ENCODE assay signal across 30 cellular contexts in the genomic region with DNA sequence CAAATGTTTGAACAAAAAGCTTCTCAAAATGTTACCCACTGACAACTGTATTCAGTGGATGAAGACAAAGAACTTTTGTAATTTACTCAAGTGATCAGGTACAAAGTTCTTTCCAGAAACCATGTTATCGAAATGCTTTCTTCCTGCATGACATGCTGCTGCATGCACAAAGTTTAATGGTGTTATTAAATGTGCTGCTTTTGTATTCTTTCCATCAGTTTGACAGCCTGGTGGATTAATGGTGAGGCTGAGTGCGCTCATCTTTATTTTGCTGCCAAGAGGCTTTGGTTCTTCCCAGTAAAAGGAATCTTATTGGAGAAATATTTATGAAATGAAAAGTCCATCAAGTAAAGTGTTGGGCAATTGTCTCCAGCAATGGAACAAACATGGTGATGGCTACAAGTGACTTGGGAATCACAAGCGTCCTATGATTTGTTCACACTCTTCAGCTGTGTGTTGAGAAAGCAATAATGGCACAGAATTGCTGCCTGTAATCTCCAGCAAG.
A peak's percentile ranks its signal among the peaks of the same experiment; 100 is the strongest.
DNase-seq lines count a peak whose midpoint lies in the region; ATAC-seq and TF ChIP-seq lines count a peak whose summit lies in the region.
"Had no signal": no experiment of that assay in that cellular context is flagged by ENCODE, and none has a peak within 500 bp of the region (broad histone marks: within the 10 kb centered on the region; RNA-seq: fewer than 3 reads in every experiment).

No MANE protein-coding gene starts in this region.

- intact Hi-C loops in Right ventricle myocardium inferior (cut with DNase I) (no loop called here), body of pancreas (cut with DNase I) (no loop called here), mucosa of descending colon (cut with DNase I, micrococcal nuclease) (no loop called here), transverse colon (cut with DNase I; ENCODE audit: low total_unique reads) (no loop called here)

- TF ChIP-seq POLR2A in body of pancreas (IDR thresholded peaks at IDR 0.05) (no peak), transverse colon (IDR thresholded peaks at IDR 0.05) (no peak)

- in situ Hi-C loops in transverse colon (cut with MboI; ENCODE audit: low pct_ligation_motif_present in 1 of 4, low pct_unique_long_range_greater_than_20kb in 1 of 4, low sequenced_read_pairs in 3 of 4), result no loop called here

- H3K4me3 ChIP-seq in right atrium auricular region, result no peak overlapping the region
- H3K4me3 ChIP-seq in body of pancreas, result no peak overlapping the region
- no peak overlapping the region for H3K4me3 ChIP-seq in mucosa of descending colon
- H3K4me3 ChIP-seq in transverse colon, result no peak overlapping the region
- no peak overlapping the region for H3K4me3 ChIP-seq in smooth muscle cell
- H3K4me3 ChIP-seq: adrenal gland, GM23338, upper lobe of left lung had no signal

- H3K4me1 ChIP-seq in right atrium auricular region, result no peaks in the 10 kb centered on the region
- H3K4me1 ChIP-seq in body of pancreas, result peaks cover 7% of the 10 kb centered on the region
- H3K4me1 ChIP-seq in mucosa of descending colon (ENCODE audit: low read depth), result no peaks in the 10 kb centered on the region
- peaks cover 0 to 22% (median 3%) of the 10 kb centered on the region in 4 donors for H3K4me1 ChIP-seq in transverse colon
- no peaks in the 10 kb centered on the region for H3K4me1 ChIP-seq in smooth muscle cell (ENCODE audit: low read depth)
- H3K4me1 ChIP-seq: adrenal gland had no signal

- H3K27me3 ChIP-seq in right atrium auricular region (no peaks in the 10 kb centered on the region), body of pancreas (no peaks in the 10 kb centered on the region), transverse colon (no peaks in the 10 kb centered on the region), smooth muscle cell (ENCODE audit: low read depth) (peaks cover 3% of the 10 kb centered on the region)
- H3K27me3 ChIP-seq: adrenal gland, upper lobe of left lung had no signal

- WGBS in body of pancreas, 2 donors, result 43 to 48% methylated on average over 3 of the region's 3 CpGs
- WGBS in transverse colon (ENCODE audit: low coverage in 1 of 2), 2 donors, result 50 to 53% methylated on average over 2 to 3 of the region's 3 CpGs
- WGBS in smooth muscle cell (ENCODE audit: low lambda C conversion rate), result 84% methylated on average over 3 of the region's 3 CpGs

- no peaks in the 10 kb centered on the region for H3K36me3 ChIP-seq in right atrium auricular region
- H3K36me3 ChIP-seq in body of pancreas (replicated peaks in 1 of 2; ENCODE audit: insufficient read depth in 1 of 2, low read depth in 2 of 2), result no peaks in the 10 kb centered on the region
- H3K36me3 ChIP-seq in mucosa of descending colon (ENCODE audit: low read depth), result no peaks in the 10 kb centered on the region
- H3K36me3 ChIP-seq in transverse colon, result no peaks in the 10 kb centered on the region
- no peaks in the 10 kb centered on the region for H3K36me3 ChIP-seq in smooth muscle cell (ENCODE audit: low read depth)
- H3K36me3 ChIP-seq: adrenal gland, upper lobe of left lung had no signal

- no peaks in the 10 kb centered on the region for H3F3A ChIP-seq in smooth muscle cell (ENCODE audit: low read depth)

- H3K27ac ChIP-seq in right atrium auricular region (no peak overlapping the region), body of pancreas (no peak overlapping the region), transverse colon (peak overlapping the region in 3 of 4 donors; percentile 39 to 45 (median 45)), smooth muscle cell (ENCODE audit: low read depth) (no peak overlapping the region)
- H3K27ac ChIP-seq: 22Rv1, upper lobe of left lung had no signal

- TF ChIP-seq CTCF in right atrium auricular region (IDR thresholded peaks at IDR 0.05), result no peak
- TF ChIP-seq CTCF in body of pancreas (IDR thresholded peaks at IDR 0.05), result no peak
- no peak for TF ChIP-seq CTCF in mucosa of descending colon (IDR thresholded peaks at IDR 0.05)
- no peak for TF ChIP-seq CTCF in transverse colon (IDR thresholded peaks at IDR 0.05)
- TF ChIP-seq CTCF in smooth muscle cell (IDR thresholded peaks at IDR 0.05; ENCODE audit: borderline replicate concordance, insufficient read depth, poor library complexity, severe bottlenecking), result no peak

- no peaks in the 10 kb centered on the region for H3K9me3 ChIP-seq in right atrium auricular region
- H3K9me3 ChIP-seq in body of pancreas, result no peaks in the 10 kb centered on the region
- no peaks in the 10 kb centered on the region for H3K9me3 ChIP-seq in mucosa of descending colon
- H3K9me3 ChIP-seq in transverse colon, result no peaks in the 10 kb centered on the region
- no peaks in the 10 kb centered on the region for H3K9me3 ChIP-seq in smooth muscle cell (replicated peaks; ENCODE audit: low read depth)
- H3K9me3 ChIP-seq: adrenal gland, upper lobe of left lung had no signal

- ATAC-seq in Right ventricle myocardium inferior (peak; percentile 80), body of pancreas (peak; percentile 62), mucosa of descending colon (peak; percentile 23), GM21737 (IDR thresholded peaks at IDR 0.05; ENCODE audit: unreplicated experiment) (no peak)
- ATAC-seq: activated CD4-positive, CD25-positive, alpha-beta regulatory T cell treated with anti-CD3 and anti-CD28 coated beads, Interleukin-2, amount 50 U/mL, for 24 hours; activated CD8-positive, alpha-beta memory T cell treated with anti-CD3 and anti-CD28 coated beads, Interleukin-2, amount 10 ng/mL, durations not matched to agents 7 days and 5 days; GM23338; PC-3; stimulated activated memory B cell treated with anti-CD40 and anti-IgM and Interleukin-4, amounts not matched to agents 10 μg/mL and 1 μg/mL and 100 μg/mL, for 72 hours; T-helper 17 cell had no signal

- no peak for TF ChIP-seq EP300 in transverse colon (IDR thresholded peaks at IDR 0.05; ENCODE audit: low read depth)

- H3K4me2 ChIP-seq in smooth muscle cell, result no peak overlapping the region
- H3K4me2 ChIP-seq: GM23338 had no signal

- H3K79me2 ChIP-seq in smooth muscle cell (ENCODE audit: low read depth), result no peaks in the 10 kb centered on the region

- DNase-seq in Right ventricle myocardium inferior (ENCODE audit: missing footprints) (no peak), right atrium auricular region (ENCODE audit: low spot score) (no peak), body of pancreas (no peak), mucosa of descending colon (no peak), transverse colon (no peak), smooth muscle cell (lab: John Stamatoyannopoulos, UW; ENCODE audit: unreplicated experiment) (no peak), COLO829 (ENCODE audit: low spot score) (no peak)
- DNase-seq: activated CD4-positive, alpha-beta T cell treated with anti-CD3 and anti-CD28 coated beads, Interleukin-2, amount 50 U/mL, for 4 hours; activated CD8-positive, alpha-beta memory T cell treated with anti-CD3 and anti-CD28 coated beads, Interleukin-2, amount 10 ng/mL, durations not matched to agents 7 days and 5 days; activated naive CD4-positive, alpha-beta T cell treated with anti-CD3 and anti-CD28 coated beads, Interleukin-2, amount 10 ng/mL, durations not matched to agents 7 days and 5 days; adrenal gland; DMS79 treated with DMSO at 0.1 percent for 48 hours; GF-D8; immature natural killer cell; mesendoderm; NCI-H1092 treated with DMSO at 0.1 percent for 48 hours; NCI-H187 treated with DMSO at 0.1 percent for 48 hours; NCI-H526; NK-92 treated with Interleukin-12 subunit alpha and Interleukin-12 subunit beta, amount 100 ng/mL, for 24 hours; PC-3; SHP77; stimulated activated CD4-positive, alpha-beta T cell treated with anti-CD3 and anti-CD28 coated beads, Interleukin-15, amount 100 ng/mL, for 24 hours; substantia nigra; T-helper 17 cell; upper lobe of left lung had no signal

- H3K9ac ChIP-seq in smooth muscle cell (ENCODE audit: low read depth), result no peak overlapping the region

- H2AFZ ChIP-seq in smooth muscle cell (ENCODE audit: low read depth), result no peak overlapping the region
- H2AFZ ChIP-seq: GM23338 had no signal

- H4K20me1 ChIP-seq in smooth muscle cell (ENCODE audit: low read depth), result no peaks in the 10 kb centered on the region

Comparison
In these comparisons a context has a peak if more than half of its experiments do, and no peak if none do; other contexts are left out.
1. H3K27ac ChIP-seq: peak in transverse colon (3 of 4); none in right atrium auricular region (0 of 2), body of pancreas (0 of 4) and smooth muscle cell (single experiment).